Comparison of ENCODE assay signal across 14 cellular contexts in genomic region chr17:44280383-44280782, GRCh38. TPM values are rescaled to one million over a fixed set of nuclear protein-coding genes. Genes with fewer than 3 reads are reported as not detected.
DNase-seq lines count a peak whose midpoint lies in the region; ATAC-seq and TF ChIP-seq lines count a peak whose summit lies in the region.
"Had no signal": no experiment of that assay in that cellular context is flagged by ENCODE, and none has a peak within 500 bp of the region (broad histone marks: within the 10 kb centered on the region; RNA-seq: fewer than 3 reads in every experiment).

No MANE protein-coding gene starts in this region.

- H3K4me1 ChIP-seq in MM.1S (ENCODE audit: low read length), result peaks cover 14% of the 10 kb centered on the region

- no peaks in the 10 kb centered on the region for H3K9me2 ChIP-seq in MM.1S (replicated peaks; ENCODE audit: insufficient read depth, low read length)

- peak overlapping the region; percentile 19; the same call in 1 of the 2 replicates for H3K9ac ChIP-seq in MM.1S (ENCODE audit: low read length)

- H3K79me2 ChIP-seq in MM.1S (ENCODE audit: low read length), result no peaks in the 10 kb centered on the region

- intact Hi-C loops in left colon (cut with DNase I, micrococcal nuclease), result no loop called here

- H3F3A ChIP-seq in MM.1S (ENCODE audit: insufficient read depth, low read length), result peaks cover 3% of the 10 kb centered on the region; the same call in 1 of the 2 replicates

- no peaks in the 10 kb centered on the region for H3K36me3 Mint-ChIP-seq in stimulated activated effector memory CD8-positive, alpha-beta T cell treated with anti-CD3 and anti-CD28 coated beads, Interleukin-12 subunit alpha, Interleukin-12 subunit beta, amount 100 ng/mL, for 72 hours
- H3K36me3 Mint-ChIP-seq: CD4-positive, CD25-positive, alpha-beta regulatory T cell had no signal

- ATAC-seq in left colon, result peak; percentile 15
- no peak for ATAC-seq in stimulated activated effector memory CD8-positive, alpha-beta T cell treated with anti-CD3 and anti-CD28 coated beads, Interleukin-12 subunit alpha, Interleukin-12 subunit beta, amount 100 ng/mL, for 72 hours
- no peak for ATAC-seq in GM21447 (IDR thresholded peaks at IDR 0.05; ENCODE audit: unreplicated experiment)

- H3K4me3 ChIP-seq in MM.1S (ENCODE audit: low read length) (peak overlapping the region; percentile 8; the same call in 1 of the 2 replicates), brain microvascular endothelial cell (ENCODE audit: low read depth, low read length) (no peak overlapping the region)
- H3K4me3 ChIP-seq: thyroid gland had no signal

- H3K4me2 ChIP-seq in MM.1S (ENCODE audit: low read depth, low read length), result peak overlapping the region; percentile 81

- DNase-seq in MM.1S, result no peak
- DNase-seq in brain microvascular endothelial cell, result no peak
- no peak for DNase-seq in left colon
- DNase-seq in stimulated activated effector memory CD8-positive, alpha-beta T cell treated with anti-CD3 and anti-CD28 coated beads, Interleukin-12 subunit alpha, Interleukin-12 subunit beta, amount 100 ng/mL, for 72 hours (ENCODE audit: low spot score in 2 of 2), result no peak
- DNase-seq in hepatic stellate cell (ENCODE audit: low spot score), result no peak
- no peak for DNase-seq in NCI-H2196 (lab: John Stamatoyannopoulos, UW; ENCODE audit: unreplicated experiment)
- DNase-seq: cortex of kidney, NCI-H2029 treated with DMSO at 0.1 percent for 48 hours had no signal

- in situ Hi-C loops in brain microvascular endothelial cell (cut with HindIII; ENCODE audit: low pct_ligation_motif_present, low sequenced_read_pairs), result no loop called here

- H4K20me1 ChIP-seq in MM.1S (ENCODE audit: insufficient read depth, low read length), result no peaks in the 10 kb centered on the region

- H3K4me1 Mint-ChIP-seq in stimulated activated effector memory CD8-positive, alpha-beta T cell treated with anti-CD3 and anti-CD28 coated beads, Interleukin-12 subunit alpha, Interleukin-12 subunit beta, amount 100 ng/mL, for 72 hours, result peaks cover 15% of the 10 kb centered on the region

- H3K4me3 Mint-ChIP-seq in stimulated activated effector memory CD8-positive, alpha-beta T cell treated with anti-CD3 and anti-CD28 coated beads, Interleukin-12 subunit alpha, Interleukin-12 subunit beta, amount 100 ng/mL, for 72 hours, result peak overlapping the region; percentile 30
- H3K4me3 Mint-ChIP-seq: activated CD4-positive, alpha-beta memory T cell treated with anti-CD3 and anti-CD28 coated beads, Interleukin-2, amount 10 ng/mL, durations not matched to agents 7 days and 5 days; CD4-positive, CD25-positive, alpha-beta regulatory T cell had no signal

- H2AFZ ChIP-seq in MM.1S (ENCODE audit: low read length), result peak overlapping the region; percentile 63

- H3K36me3 ChIP-seq in MM.1S (replicated peaks; ENCODE audit: insufficient read depth, low read length), result no peaks in the 10 kb centered on the region
- H3K36me3 ChIP-seq in brain microvascular endothelial cell (replicated peaks), result no peaks in the 10 kb centered on the region
- H3K36me3 ChIP-seq: thyroid gland had no signal

- H3K27ac Mint-ChIP-seq in stimulated activated effector memory CD8-positive, alpha-beta T cell treated with anti-CD3 and anti-CD28 coated beads, Interleukin-12 subunit alpha, Interleukin-12 subunit beta, amount 100 ng/mL, for 72 hours, result peak overlapping the region; percentile 83
- H3K27ac Mint-ChIP-seq: activated CD4-positive, alpha-beta memory T cell treated with anti-CD3 and anti-CD28 coated beads, Interleukin-2, amount 10 ng/mL, durations not matched to agents 7 days and 5 days had no signal

- no peaks in the 10 kb centered on the region for H3K9me3 Mint-ChIP-seq in stimulated activated effector memory CD8-positive, alpha-beta T cell treated with anti-CD3 and anti-CD28 coated beads, Interleukin-12 subunit alpha, Interleukin-12 subunit beta, amount 100 ng/mL, for 72 hours
- H3K9me3 Mint-ChIP-seq: activated CD4-positive, alpha-beta memory T cell treated with anti-CD3 and anti-CD28 coated beads, Interleukin-2, amount 10 ng/mL, durations not matched to agents 7 days and 5 days; CD4-positive, CD25-positive, alpha-beta regulatory T cell had no signal

- no peak for TF ChIP-seq CTCF in MM.1S (IDR thresholded peaks at IDR 0.05; ENCODE audit: low read length)
- TF ChIP-seq CTCF in brain microvascular endothelial cell (IDR thresholded peaks at IDR 0.05; ENCODE audit: low read depth, low read length, missing control alignments), result no peak

- H3K27ac ChIP-seq in MM.1S (ENCODE audit: low read length) (peak overlapping the region; percentile 47; the same call in 1 of the 2 replicates), brain microvascular endothelial cell (peak overlapping the region; percentile 65)

- H3K27me3 ChIP-seq in MM.1S (replicated peaks; ENCODE audit: insufficient read depth, low read length), result no peaks in the 10 kb centered on the region
- no peaks in the 10 kb centered on the region for H3K27me3 ChIP-seq in brain microvascular endothelial cell (replicated peaks)
- H3K27me3 ChIP-seq: thyroid gland had no signal

- no peaks in the 10 kb centered on the region for H3K9me3 ChIP-seq in MM.1S (replicated peaks; ENCODE audit: insufficient read depth, low read length)
- H3K9me3 ChIP-seq: thyroid gland had no signal

RNA-seq across cellular contexts. Expression of gene SLC4A1, which starts 12.4 kb away (rescaled TPM):
- not detected for total RNA-seq in left colon
- total RNA-seq: activated CD4-positive, alpha-beta memory T cell treated with anti-CD3 and anti-CD28 coated beads, Interleukin-2, amount 10 ng/mL, durations not matched to agents 7 days and 5 days; CD4-positive, CD25-positive, alpha-beta regulatory T cell; HT-29; MCF 10A had no signal

RNA-seq across cellular contexts. Expression of gene RUNDC3A, which starts 28.0 kb away (rescaled TPM):
- 1 to 10 TPM in 1 of 2 donors, under 1 TPM in 1; 0.46 to 1.5 TPM for total RNA-seq in left colon

RNA-seq across cellular contexts. Expression of gene SLC25A39, which starts 44.2 kb away (rescaled TPM):
- 100 to 1,000 TPM; 137 to 148 TPM for total RNA-seq in left colon
